Comparison of ENCODE assay signal across 2 cellular contexts in genomic region chr11:118888398-118888797, GRCh38.
TF ChIP-seq lines count a peak whose summit lies in the region.

No MANE protein-coding gene starts in this region.

TF ChIP-seq in IMR-90, 13 proteins besides CTCF, POLR2A, EP300 and RAD21:
- no peak for TF ChIP-seq MAZ (IDR thresholded peaks at IDR 0.05; ENCODE audit: borderline replicate concordance, low read depth, low read length)
- no peak for TF ChIP-seq CHD1 (IDR thresholded peaks at IDR 0.05; ENCODE audit: low read depth, low read length)
- no peak for TF ChIP-seq CEBPB (IDR thresholded peaks at IDR 0.05; ENCODE audit: low read depth, low read length)
- no peak for TF ChIP-seq MXI1 (IDR thresholded peaks at IDR 0.05; ENCODE audit: borderline replicate concordance, low read depth, low read length)
- no peak for TF ChIP-seq MAFK (IDR thresholded peaks at IDR 0.05; ENCODE audit: low read depth, low read length)
- TF ChIP-seq, protein P1, sequence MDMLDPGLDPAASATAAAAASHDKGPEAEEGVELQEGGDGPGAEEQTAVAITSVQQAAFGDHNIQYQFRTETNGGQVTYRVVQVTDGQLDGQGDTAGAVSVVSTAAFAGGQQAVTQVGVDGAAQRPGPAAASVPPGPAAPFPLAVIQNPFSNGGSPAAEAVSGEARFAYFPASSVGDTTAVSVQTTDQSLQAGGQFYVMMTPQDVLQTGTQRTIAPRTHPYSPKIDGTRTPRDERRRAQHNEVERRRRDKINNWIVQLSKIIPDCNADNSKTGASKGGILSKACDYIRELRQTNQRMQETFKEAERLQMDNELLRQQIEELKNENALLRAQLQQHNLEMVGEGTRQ (IDR thresholded peaks at IDR 0.05; ENCODE audit: low read depth, low read length): no peak
- no peak for TF ChIP-seq FOS (IDR thresholded peaks at IDR 0.05; ENCODE audit: low read depth, low read length)
- no peak for TF ChIP-seq SMC3 (IDR thresholded peaks at IDR 0.05; ENCODE audit: low read depth, low read length)
- no peak for TF ChIP-seq NFE2L2 (IDR thresholded peaks at IDR 0.05; ENCODE audit: low read depth, low read length)
- TF ChIP-seq RFX5 (IDR thresholded peaks at IDR 0.05; ENCODE audit: low read depth, low read length): no peak
- TF ChIP-seq ELK1 (IDR thresholded peaks at IDR 0.05; ENCODE audit: borderline replicate concordance, low read depth, low read length): no peak
- TF ChIP-seq RCOR1 (IDR thresholded peaks at IDR 0.05; ENCODE audit: insufficient replicate concordance, low read length): no peak
- no peak for TF ChIP-seq BHLHE40 (IDR thresholded peaks at IDR 0.05; ENCODE audit: low read depth, low read length)

TF ChIP-seq in H1, 55 proteins besides CTCF, POLR2A, EP300 and RAD21:
- TF ChIP-seq SP4 (IDR thresholded peaks at IDR 0.05; ENCODE audit: low read length): no peak
- no peak for TF ChIP-seq CTBP2 (IDR thresholded peaks at IDR 0.05; ENCODE audit: borderline replicate concordance, insufficient read depth, insufficient read length, low read length)
- TF ChIP-seq, protein P2, sequence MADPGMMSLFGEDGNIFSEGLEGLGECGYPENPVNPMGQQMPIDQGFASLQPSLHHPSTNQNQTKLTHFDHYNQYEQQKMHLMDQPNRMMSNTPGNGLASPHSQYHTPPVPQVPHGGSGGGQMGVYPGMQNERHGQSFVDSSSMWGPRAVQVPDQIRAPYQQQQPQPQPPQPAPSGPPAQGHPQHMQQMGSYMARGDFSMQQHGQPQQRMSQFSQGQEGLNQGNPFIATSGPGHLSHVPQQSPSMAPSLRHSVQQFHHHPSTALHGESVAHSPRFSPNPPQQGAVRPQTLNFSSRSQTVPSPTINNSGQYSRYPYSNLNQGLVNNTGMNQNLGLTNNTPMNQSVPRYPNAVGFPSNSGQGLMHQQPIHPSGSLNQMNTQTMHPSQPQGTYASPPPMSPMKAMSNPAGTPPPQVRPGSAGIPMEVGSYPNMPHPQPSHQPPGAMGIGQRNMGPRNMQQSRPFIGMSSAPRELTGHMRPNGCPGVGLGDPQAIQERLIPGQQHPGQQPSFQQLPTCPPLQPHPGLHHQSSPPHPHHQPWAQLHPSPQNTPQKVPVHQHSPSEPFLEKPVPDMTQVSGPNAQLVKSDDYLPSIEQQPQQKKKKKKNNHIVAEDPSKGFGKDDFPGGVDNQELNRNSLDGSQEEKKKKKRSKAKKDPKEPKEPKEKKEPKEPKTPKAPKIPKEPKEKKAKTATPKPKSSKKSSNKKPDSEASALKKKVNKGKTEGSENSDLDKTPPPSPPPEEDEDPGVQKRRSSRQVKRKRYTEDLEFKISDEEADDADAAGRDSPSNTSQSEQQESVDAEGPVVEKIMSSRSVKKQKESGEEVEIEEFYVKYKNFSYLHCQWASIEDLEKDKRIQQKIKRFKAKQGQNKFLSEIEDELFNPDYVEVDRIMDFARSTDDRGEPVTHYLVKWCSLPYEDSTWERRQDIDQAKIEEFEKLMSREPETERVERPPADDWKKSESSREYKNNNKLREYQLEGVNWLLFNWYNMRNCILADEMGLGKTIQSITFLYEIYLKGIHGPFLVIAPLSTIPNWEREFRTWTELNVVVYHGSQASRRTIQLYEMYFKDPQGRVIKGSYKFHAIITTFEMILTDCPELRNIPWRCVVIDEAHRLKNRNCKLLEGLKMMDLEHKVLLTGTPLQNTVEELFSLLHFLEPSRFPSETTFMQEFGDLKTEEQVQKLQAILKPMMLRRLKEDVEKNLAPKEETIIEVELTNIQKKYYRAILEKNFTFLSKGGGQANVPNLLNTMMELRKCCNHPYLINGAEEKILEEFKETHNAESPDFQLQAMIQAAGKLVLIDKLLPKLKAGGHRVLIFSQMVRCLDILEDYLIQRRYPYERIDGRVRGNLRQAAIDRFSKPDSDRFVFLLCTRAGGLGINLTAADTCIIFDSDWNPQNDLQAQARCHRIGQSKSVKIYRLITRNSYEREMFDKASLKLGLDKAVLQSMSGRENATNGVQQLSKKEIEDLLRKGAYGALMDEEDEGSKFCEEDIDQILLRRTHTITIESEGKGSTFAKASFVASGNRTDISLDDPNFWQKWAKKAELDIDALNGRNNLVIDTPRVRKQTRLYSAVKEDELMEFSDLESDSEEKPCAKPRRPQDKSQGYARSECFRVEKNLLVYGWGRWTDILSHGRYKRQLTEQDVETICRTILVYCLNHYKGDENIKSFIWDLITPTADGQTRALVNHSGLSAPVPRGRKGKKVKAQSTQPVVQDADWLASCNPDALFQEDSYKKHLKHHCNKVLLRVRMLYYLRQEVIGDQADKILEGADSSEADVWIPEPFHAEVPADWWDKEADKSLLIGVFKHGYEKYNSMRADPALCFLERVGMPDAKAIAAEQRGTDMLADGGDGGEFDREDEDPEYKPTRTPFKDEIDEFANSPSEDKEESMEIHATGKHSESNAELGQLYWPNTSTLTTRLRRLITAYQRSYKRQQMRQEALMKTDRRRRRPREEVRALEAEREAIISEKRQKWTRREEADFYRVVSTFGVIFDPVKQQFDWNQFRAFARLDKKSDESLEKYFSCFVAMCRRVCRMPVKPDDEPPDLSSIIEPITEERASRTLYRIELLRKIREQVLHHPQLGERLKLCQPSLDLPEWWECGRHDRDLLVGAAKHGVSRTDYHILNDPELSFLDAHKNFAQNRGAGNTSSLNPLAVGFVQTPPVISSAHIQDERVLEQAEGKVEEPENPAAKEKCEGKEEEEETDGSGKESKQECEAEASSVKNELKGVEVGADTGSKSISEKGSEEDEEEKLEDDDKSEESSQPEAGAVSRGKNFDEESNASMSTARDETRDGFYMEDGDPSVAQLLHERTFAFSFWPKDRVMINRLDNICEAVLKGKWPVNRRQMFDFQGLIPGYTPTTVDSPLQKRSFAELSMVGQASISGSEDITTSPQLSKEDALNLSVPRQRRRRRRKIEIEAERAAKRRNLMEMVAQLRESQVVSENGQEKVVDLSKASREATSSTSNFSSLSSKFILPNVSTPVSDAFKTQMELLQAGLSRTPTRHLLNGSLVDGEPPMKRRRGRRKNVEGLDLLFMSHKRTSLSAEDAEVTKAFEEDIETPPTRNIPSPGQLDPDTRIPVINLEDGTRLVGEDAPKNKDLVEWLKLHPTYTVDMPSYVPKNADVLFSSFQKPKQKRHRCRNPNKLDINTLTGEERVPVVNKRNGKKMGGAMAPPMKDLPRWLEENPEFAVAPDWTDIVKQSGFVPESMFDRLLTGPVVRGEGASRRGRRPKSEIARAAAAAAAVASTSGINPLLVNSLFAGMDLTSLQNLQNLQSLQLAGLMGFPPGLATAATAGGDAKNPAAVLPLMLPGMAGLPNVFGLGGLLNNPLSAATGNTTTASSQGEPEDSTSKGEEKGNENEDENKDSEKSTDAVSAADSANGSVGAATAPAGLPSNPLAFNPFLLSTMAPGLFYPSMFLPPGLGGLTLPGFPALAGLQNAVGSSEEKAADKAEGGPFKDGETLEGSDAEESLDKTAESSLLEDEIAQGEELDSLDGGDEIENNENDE (IDR thresholded peaks at IDR 0.05; ENCODE audit: insufficient replicate concordance, low read length): no peak
- no peak for TF ChIP-seq GABPA (IDR thresholded peaks at IDR 0.05; ENCODE audit: borderline replicate concordance, insufficient read depth, low read length)
- no peak for TF ChIP-seq YY1 (IDR thresholded peaks at IDR 0.05; ENCODE audit: low read depth, low read length)
- TF ChIP-seq EZH2 (IDR thresholded peaks at IDR 0.05; ENCODE audit: low read depth, low read length, severe bottlenecking): no peak
- TF ChIP-seq SUZ12 (IDR thresholded peaks at IDR 0.05; ENCODE audit: low read length): no peak
- TF ChIP-seq KDM5A (IDR thresholded peaks at IDR 0.05; ENCODE audit: low read length): no peak
- TF ChIP-seq CBX8 (IDR thresholded peaks at IDR 0.05; ENCODE audit: borderline replicate concordance, low read depth, low read length): no peak
- no peak for TF ChIP-seq CHD2 (IDR thresholded peaks at IDR 0.05; ENCODE audit: low read length)
- TF ChIP-seq SAP30 (IDR thresholded peaks at IDR 0.05; ENCODE audit: insufficient read depth, insufficient replicate concordance, low read length): no peak
- TF ChIP-seq HDAC2 (IDR thresholded peaks at IDR 0.05; ENCODE audit: borderline replicate concordance in 1 of 2, low read depth in 2 of 2, low read length in 2 of 2): no peak
- TF ChIP-seq EGR1 (IDR thresholded peaks at IDR 0.05; ENCODE audit: borderline replicate concordance, low read depth, low read length): no peak
- no peak for TF ChIP-seq KDM4A (IDR thresholded peaks at IDR 0.05; ENCODE audit: low read depth, low read length, severe bottlenecking)
- TF ChIP-seq MAX (IDR thresholded peaks at IDR 0.05): no peak
- TF ChIP-seq TAF7 (optimal IDR thresholded peaks at IDR 0.05; ENCODE audit: borderline replicate concordance, low read depth, low read length): no peak
- no peak for TF ChIP-seq SIRT6 (IDR thresholded peaks at IDR 0.05; ENCODE audit: low read length)
TF ChIP-seq in H1: peak in this region for 0.
